In the genomic region with DNA sequence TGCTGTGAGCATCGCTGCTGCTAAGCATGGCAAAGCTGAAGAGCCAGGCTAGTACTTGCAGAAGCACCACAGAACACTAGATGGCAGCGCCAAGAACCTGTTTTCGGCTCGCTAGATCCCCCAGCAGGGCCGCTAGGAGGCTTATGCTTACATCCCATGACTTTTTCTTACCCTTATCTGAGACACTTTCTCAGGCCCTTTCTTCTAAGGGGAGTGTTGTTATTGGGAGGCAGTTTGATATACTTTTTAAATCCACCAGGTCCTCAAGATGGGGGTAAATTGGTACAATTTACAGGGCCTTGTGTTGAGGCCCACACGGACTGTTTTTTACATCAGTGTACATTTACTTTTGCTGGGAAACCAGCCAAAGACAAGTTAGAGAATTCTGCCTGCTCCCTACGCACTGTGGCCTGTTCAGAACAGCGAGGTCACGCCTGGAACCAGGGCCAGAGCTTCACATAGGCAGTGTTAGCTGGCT, we compare ENCODE assay signal across 8 cellular contexts. TPM values are rescaled to one million over a fixed set of nuclear protein-coding genes. Genes with fewer than 3 reads are reported as not detected.
DNase-seq lines count a peak whose midpoint lies in the region; ATAC-seq, FAIRE-seq and TF ChIP-seq lines count a peak whose summit lies in the region.

No MANE protein-coding gene starts in this region.

- H3K27me3 ChIP-seq in gastroesophageal sphincter, result no peaks in the 10 kb centered on the region
- no peaks in the 10 kb centered on the region for H3K27me3 ChIP-seq in pancreas

- intact Hi-C loops in activated T-helper 1 cell treated with anti-CD3 and anti-CD28 coated beads, Interleukin-12 subunit alpha, Interleukin-12 subunit beta, Interleukin-2, Interleukin-4 antibody, amounts not matched to agents 30 ng/mL and 10 ng/mL and 1 ng/mL, durations not matched to agents 14 hours and 24 hours and 36 hours (cut with micrococcal nuclease), result loop anchor here (1.0 to 2.0 kb wide), 4 partner anchors 84 to 208 kb away; a partner anchor contains a TSS
- intact Hi-C loops in pancreas (cut with DNase I), result no loop called here

- 13 to 16% methylated on average over 2 to 3 of the region's 9 CpGs for WGBS in gastroesophageal sphincter (ENCODE audit: low coverage in 1 of 2), 2 donors
- WGBS in pancreas, 2 donors, result 13 to 15% methylated on average over 9 of the region's 9 CpGs

- no peak for TF ChIP-seq EP300 in gastroesophageal sphincter (IDR thresholded peaks at IDR 0.05)

- H3K4me1 ChIP-seq in gastroesophageal sphincter (peaks cover 0 to 44% (median 5%) of the 10 kb centered on the region in 3 donors), pancreas (peaks cover 10 to 14% (median 13%) of the 10 kb centered on the region in 3 donors)

- H3K27ac Mint-ChIP-seq in activated T-helper 1 cell treated with anti-CD3 and anti-CD28 coated beads, Interleukin-12 subunit alpha, Interleukin-12 subunit beta, Interleukin-2, Interleukin-4 antibody, amounts not matched to agents 30 ng/mL and 10 ng/mL and 1 ng/mL, durations not matched to agents 14 hours and 24 hours and 36 hours, result no peak overlapping the region

- peaks cover 1% of the 10 kb centered on the region for H3K27me3 Mint-ChIP-seq in activated T-helper 1 cell treated with anti-CD3 and anti-CD28 coated beads, Interleukin-12 subunit alpha, Interleukin-12 subunit beta, Interleukin-2, Interleukin-4 antibody, amounts not matched to agents 30 ng/mL and 10 ng/mL and 1 ng/mL, durations not matched to agents 14 hours and 24 hours and 36 hours (ENCODE audit: insufficient read depth)

- DNase-seq in COLO829 (ENCODE audit: low spot score), result peak; percentile 41
- DNase-seq in GM19240 (ENCODE audit: insufficient read length, low spot score), result peak; percentile 45
- DNase-seq in OCI-M2 (lab: John Stamatoyannopoulos, UW; ENCODE audit: unreplicated experiment), result peak; percentile 38
- DNase-seq in activated T-helper 1 cell treated with anti-CD3 and anti-CD28 coated beads, Interleukin-12 subunit alpha, Interleukin-12 subunit beta, Interleukin-2, Interleukin-4 antibody, amounts not matched to agents 30 ng/mL and 10 ng/mL and 1 ng/mL, durations not matched to agents 14 hours and 24 hours and 36 hours (ENCODE audit: low spot score), result peak; percentile 45
- DNase-seq in pancreas, result peak; percentile 66 to 80 (median 72)
- DNase-seq in ureter (ENCODE audit: low spot score), result peak; percentile 78

- TF ChIP-seq CTCF in gastroesophageal sphincter (IDR thresholded peaks at IDR 0.05), result peak; percentile 31 to 79 (median 76)
- TF ChIP-seq CTCF in pancreas (IDR thresholded peaks at IDR 0.05), result peak; percentile 41 to 78 (median 58)

- peak; percentile 96 for ATAC-seq in HG03280 (IDR thresholded peaks at IDR 0.05; ENCODE audit: unreplicated experiment)
- peak; percentile 74 for ATAC-seq in gastroesophageal sphincter
- ATAC-seq in pancreas, result peak; percentile 85 to 94 (median 92)

- no peaks in the 10 kb centered on the region for H3K36me3 Mint-ChIP-seq in activated T-helper 1 cell treated with anti-CD3 and anti-CD28 coated beads, Interleukin-12 subunit alpha, Interleukin-12 subunit beta, Interleukin-2, Interleukin-4 antibody, amounts not matched to agents 30 ng/mL and 10 ng/mL and 1 ng/mL, durations not matched to agents 14 hours and 24 hours and 36 hours (ENCODE audit: low read depth)

- no peak overlapping the region for H3K4me3 ChIP-seq in gastroesophageal sphincter
- H3K4me3 ChIP-seq in pancreas, result no peak overlapping the region

- H3K27ac ChIP-seq in gastroesophageal sphincter, result peak overlapping the region; percentile 60 to 76 (median 70)
- H3K27ac ChIP-seq in pancreas, result peak overlapping the region; percentile 36 to 73 (median 48)

- no peak for TF ChIP-seq POLR2A in gastroesophageal sphincter (IDR thresholded peaks at IDR 0.05)

- H3K36me3 ChIP-seq in gastroesophageal sphincter, result peaks cover 0 to 10% of the 10 kb centered on the region in 2 donors
- no peaks in the 10 kb centered on the region for H3K36me3 ChIP-seq in pancreas

- no peaks in the 10 kb centered on the region for H3K9me3 Mint-ChIP-seq in activated T-helper 1 cell treated with anti-CD3 and anti-CD28 coated beads, Interleukin-12 subunit alpha, Interleukin-12 subunit beta, Interleukin-2, Interleukin-4 antibody, amounts not matched to agents 30 ng/mL and 10 ng/mL and 1 ng/mL, durations not matched to agents 14 hours and 24 hours and 36 hours

- H3K9me3 ChIP-seq in gastroesophageal sphincter (no peaks in the 10 kb centered on the region), pancreas (no peaks in the 10 kb centered on the region)

- H3K4me3 Mint-ChIP-seq in activated T-helper 1 cell treated with anti-CD3 and anti-CD28 coated beads, Interleukin-12 subunit alpha, Interleukin-12 subunit beta, Interleukin-2, Interleukin-4 antibody, amounts not matched to agents 30 ng/mL and 10 ng/mL and 1 ng/mL, durations not matched to agents 14 hours and 24 hours and 36 hours, result no peak overlapping the region

- peak; percentile 73 for FAIRE-seq in pancreas (lab: Jason Lieb, UNC)

- H3K4me1 Mint-ChIP-seq in activated T-helper 1 cell treated with anti-CD3 and anti-CD28 coated beads, Interleukin-12 subunit alpha, Interleukin-12 subunit beta, Interleukin-2, Interleukin-4 antibody, amounts not matched to agents 30 ng/mL and 10 ng/mL and 1 ng/mL, durations not matched to agents 14 hours and 24 hours and 36 hours (ENCODE audit: low read depth), result peaks cover 11% of the 10 kb centered on the region

RNA-seq across cellular contexts. Expression of a gene that starts 4.0 kb away (rescaled TPM):
- 0.34 and 0.54 TPM in 2 replicates for total RNA-seq in activated T-helper 1 cell treated with anti-CD3 and anti-CD28 coated beads, Interleukin-12 subunit alpha, Interleukin-12 subunit beta, Interleukin-2, Interleukin-4 antibody, amounts not matched to agents 30 ng/mL and 10 ng/mL and 1 ng/mL, durations not matched to agents 14 hours and 24 hours and 36 hours
- total RNA-seq in gastroesophageal sphincter (1 to 10 TPM; 1.6 to 5.6 (median 2.1) TPM), pancreas (1 to 10 TPM in 4 of 6 donors, under 1 TPM in 2; 0.76 to 1.7 (median 1.4) TPM), ureter (13.5 TPM)
- polyA plus RNA-seq in pancreas, result 1 to 10 TPM; 1.1 to 1.7 TPM

RNA-seq across cellular contexts. Expression of a gene that starts 19.7 kb away (rescaled TPM):
- total RNA-seq in activated T-helper 1 cell treated with anti-CD3 and anti-CD28 coated beads, Interleukin-12 subunit alpha, Interleukin-12 subunit beta, Interleukin-2, Interleukin-4 antibody, amounts not matched to agents 30 ng/mL and 10 ng/mL and 1 ng/mL, durations not matched to agents 14 hours and 24 hours and 36 hours, result not detected in 2 replicates
- total RNA-seq in gastroesophageal sphincter (not detected), pancreas (not detected), ureter (not detected)
- polyA plus RNA-seq in pancreas, result not detected

RNA-seq across cellular contexts. Expression of a gene that starts 24.4 kb away (rescaled TPM):
- total RNA-seq in activated T-helper 1 cell treated with anti-CD3 and anti-CD28 coated beads, Interleukin-12 subunit alpha, Interleukin-12 subunit beta, Interleukin-2, Interleukin-4 antibody, amounts not matched to agents 30 ng/mL and 10 ng/mL and 1 ng/mL, durations not matched to agents 14 hours and 24 hours and 36 hours, result 4.6 and 5.4 TPM in 2 replicates
- total RNA-seq in gastroesophageal sphincter, result 1 to 10 TPM; 3.8 to 9.2 (median 4.5) TPM
- total RNA-seq in pancreas, result 1 to 10 TPM in 4 of 6 donors, under 1 TPM in 2; 0.54 to 5.6 (median 1.6) TPM
- polyA plus RNA-seq in pancreas, result 1 to 10 TPM; 1.6 to 3.2 TPM
- 9.1 TPM for total RNA-seq in ureter

RNA-seq across cellular contexts. Expression of a gene that starts 52.1 kb away (rescaled TPM):
- total RNA-seq in activated T-helper 1 cell treated with anti-CD3 and anti-CD28 coated beads, Interleukin-12 subunit alpha, Interleukin-12 subunit beta, Interleukin-2, Interleukin-4 antibody, amounts not matched to agents 30 ng/mL and 10 ng/mL and 1 ng/mL, durations not matched to agents 14 hours and 24 hours and 36 hours, result not detected in 2 replicates
- total RNA-seq in gastroesophageal sphincter (under 1 TPM in 1 of 4 donors, not detected in 3; 0.54 TPM), pancreas (under 1 TPM in 4 of 6 donors, not detected in 2; 0.17 to 0.31 (median 0.25) TPM), ureter (0.73 TPM)
- polyA plus RNA-seq in pancreas, result not detected
